Comparison of ENCODE assay signal across 9 cellular contexts in the genomic region with DNA sequence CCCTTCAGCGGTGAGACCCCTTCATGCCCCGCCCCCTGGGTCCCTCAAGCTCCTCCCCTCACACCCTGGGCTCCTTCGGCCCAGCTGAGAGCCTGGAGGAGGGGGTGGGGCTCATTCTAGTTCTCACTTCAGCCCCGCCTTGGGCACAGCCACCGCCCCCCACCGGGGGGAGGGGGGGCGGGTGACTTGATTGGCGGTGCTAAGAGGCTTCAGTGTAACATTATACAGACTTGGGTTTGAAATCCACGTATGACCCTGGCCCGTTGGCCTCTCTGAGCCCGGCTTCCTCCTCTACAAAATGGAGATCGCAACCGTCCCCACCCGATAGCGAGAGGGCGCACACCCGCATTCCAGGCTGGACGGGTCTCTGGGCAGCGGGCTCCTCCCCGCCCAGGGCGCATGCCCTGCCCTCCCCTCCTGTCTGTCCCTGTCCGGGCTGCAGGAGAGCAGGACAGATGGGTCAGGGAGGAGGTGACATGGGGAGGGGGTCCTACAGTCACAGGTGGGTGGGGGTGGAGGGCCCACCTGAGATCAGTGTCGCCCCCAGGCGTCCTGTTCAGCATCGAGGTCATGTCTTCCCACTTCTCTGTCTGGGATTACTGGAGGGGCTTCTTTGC. TPM values are rescaled to one million over a fixed set of nuclear protein-coding genes. Genes with fewer than 3 reads are reported as not detected.
A peak's percentile ranks its signal among the peaks of the same experiment; 100 is the strongest.
DNase-seq lines count a peak whose midpoint lies in the region; ATAC-seq, FAIRE-seq and TF ChIP-seq lines count a peak whose summit lies in the region.
"Had no signal": no experiment of that assay in that cellular context is flagged by ENCODE, and none has a peak within 500 bp of the region (broad histone marks: within the 10 kb centered on the region; RNA-seq: fewer than 3 reads in every experiment).

No MANE protein-coding gene starts in this region.

- H3K27ac Mint-ChIP-seq in CD8-positive, alpha-beta T cell, result no peak overlapping the region
- H3K27ac Mint-ChIP-seq in astrocyte (ENCODE audit: unreplicated experiment), result no peak overlapping the region

- H3K27ac ChIP-seq in CD8-positive, alpha-beta T cell (ENCODE audit: low read depth, low read length), result no peak overlapping the region
- no peak overlapping the region for H3K27ac ChIP-seq in astrocyte (ENCODE audit: low read depth, low read length)

- no peak for FAIRE-seq in astrocyte (lab: Jason Lieb, UNC)

- no peaks in the 10 kb centered on the region for H3K27me3 ChIP-seq in CD8-positive, alpha-beta T cell (ENCODE audit: insufficient read depth, low read length)
- H3K27me3 ChIP-seq in astrocyte (ENCODE audit: insufficient read depth, low read length), result no peaks in the 10 kb centered on the region

- H3K9ac ChIP-seq in astrocyte (ENCODE audit: low read length), result peak overlapping the region; percentile 32

- H3K4me1 Mint-ChIP-seq in CD8-positive, alpha-beta T cell (ENCODE audit: low read depth), result peaks cover 5% of the 10 kb centered on the region
- no peaks in the 10 kb centered on the region for H3K4me1 Mint-ChIP-seq in astrocyte (ENCODE audit: low read depth, unreplicated experiment)

- no peaks in the 10 kb centered on the region for H3K9me3 ChIP-seq in CD8-positive, alpha-beta T cell (ENCODE audit: low read length)
- H3K9me3 ChIP-seq in astrocyte (ENCODE audit: insufficient read depth, low read depth, low read length) (no peaks in the 10 kb centered on the region), iPS-18c (ENCODE audit: control insufficient read depth, insufficient read depth, low read length) (peaks cover 3% of the 10 kb centered on the region)

- peaks cover 18% of the 10 kb centered on the region for H3K27me3 Mint-ChIP-seq in CD8-positive, alpha-beta T cell (ENCODE audit: low read depth)
- peaks cover 31% of the 10 kb centered on the region for H3K27me3 Mint-ChIP-seq in astrocyte (ENCODE audit: low read depth, unreplicated experiment)

- no peak for TF ChIP-seq CTCF in CD8-positive, alpha-beta T cell (IDR thresholded peaks at IDR 0.05)
- TF ChIP-seq CTCF in astrocyte (IDR thresholded peaks at IDR 0.05; ENCODE audit: insufficient read depth, low read depth, low read length), result no peak

- no peaks in the 10 kb centered on the region for H3K36me3 ChIP-seq in CD8-positive, alpha-beta T cell (ENCODE audit: insufficient read depth, low read length)
- H3K36me3 ChIP-seq in astrocyte (ENCODE audit: insufficient read depth, low read length), result no peaks in the 10 kb centered on the region

- no peaks in the 10 kb centered on the region for H3K9me3 Mint-ChIP-seq in CD8-positive, alpha-beta T cell
- no peaks in the 10 kb centered on the region for H3K9me3 Mint-ChIP-seq in astrocyte (ENCODE audit: unreplicated experiment)

- no peaks in the 10 kb centered on the region for H3K79me2 ChIP-seq in astrocyte (ENCODE audit: insufficient read depth, low read length)

- peak in 5 of 7 experiments; percentile 17 to 52 (median 47) for DNase-seq in CD8-positive, alpha-beta T cell
- DNase-seq in NCI-H2171 (lab: John Stamatoyannopoulos, UW) (peak; percentile 37), astrocyte (ENCODE audit: low read depth) (peak; percentile 19), occipital lobe (lab: John Stamatoyannopoulos, UW) (no peak), HuH-7.5 (ENCODE audit: low spot score) (no peak)
- peak; percentile 44 for DNase-seq in stimulated activated CD4-positive, alpha-beta T cell treated with anti-CD3 and anti-CD28 coated beads, Interleukin-1b, Interleukin-23, amount 100 ng/mL, for 48 hours

- H3K4me2 ChIP-seq in astrocyte (ENCODE audit: low read length), result peak overlapping the region; percentile 78

- intact Hi-C loops in CD8-positive, alpha-beta T cell (cut with DNase I, micrococcal nuclease), result no loop called here

- ATAC-seq in CD8-positive, alpha-beta T cell, result peak; percentile 88
- ATAC-seq in HG03196 (IDR thresholded peaks at IDR 0.05; ENCODE audit: unreplicated experiment), result no peak

- peak overlapping the region; percentile 53 for H3K4me3 Mint-ChIP-seq in CD8-positive, alpha-beta T cell
- peak overlapping the region; percentile 57 for H3K4me3 Mint-ChIP-seq in astrocyte (ENCODE audit: unreplicated experiment)

- no peaks in the 10 kb centered on the region for H3K36me3 Mint-ChIP-seq in CD8-positive, alpha-beta T cell
- no peaks in the 10 kb centered on the region for H3K36me3 Mint-ChIP-seq in astrocyte (ENCODE audit: low read depth, unreplicated experiment)

- peaks cover 6% of the 10 kb centered on the region for H3K4me1 ChIP-seq in CD8-positive, alpha-beta T cell (ENCODE audit: insufficient read depth, low read length)
- no peaks in the 10 kb centered on the region for H3K4me1 ChIP-seq in astrocyte (ENCODE audit: insufficient read depth, low read length)

- H3K4me3 ChIP-seq in CD8-positive, alpha-beta T cell (ENCODE audit: low read depth, low read length), result peak overlapping the region; percentile 45
- peak overlapping the region; percentile 45 for H3K4me3 ChIP-seq in astrocyte (ENCODE audit: insufficient read depth, low read depth, low read length)
- peak overlapping the region; percentile 49; the same call in 1 of the 2 replicates for H3K4me3 ChIP-seq in iPS-18c (ENCODE audit: insufficient read depth, low read depth, low read length)

- peak overlapping the region; percentile 91 for H2AFZ ChIP-seq in astrocyte (ENCODE audit: low read depth, low read length)

- CTCF ChIA-PET in CD8-positive, alpha-beta T cell (lab: Charles Lee), result interaction anchor here (3.1 kb wide), 1 partner anchor 40 kb away, joined by 7 read pairs; no protein-coding TSS in a partner anchor

- no peaks in the 10 kb centered on the region for H4K20me1 ChIP-seq in astrocyte (ENCODE audit: insufficient read depth, low read length)

- POLR2A ChIA-PET in CD8-positive, alpha-beta T cell (lab: Charles Lee), result no interaction called here

RNA-seq across cellular contexts. Expression of a gene that starts 5.1 kb away (rescaled TPM):
- total RNA-seq in CD8-positive, alpha-beta T cell, result not detected
- total RNA-seq in astrocyte (0.36 and 0.64 TPM in 2 replicates), occipital lobe (0.16 TPM)
- total RNA-seq: glomerular endothelial cell had no signal

RNA-seq across cellular contexts. Expression of a gene that starts 24.8 kb away (rescaled TPM):
- total RNA-seq in CD8-positive, alpha-beta T cell, result not detected
- total RNA-seq in astrocyte (0.11 and 0.38 TPM in 2 replicates), occipital lobe (1.7 TPM)

RNA-seq across cellular contexts. Expression of a gene that starts 26.8 kb away (rescaled TPM):
- not detected for total RNA-seq in CD8-positive, alpha-beta T cell
- total RNA-seq in astrocyte, result 0.16 TPM in 1 of 2 replicates, not detected in the other
- total RNA-seq in occipital lobe, result not detected
- total RNA-seq: glomerular endothelial cell had no signal

RNA-seq across cellular contexts. Expression of a gene that starts 30.8 kb away (rescaled TPM):
- total RNA-seq in CD8-positive, alpha-beta T cell, result not detected
- total RNA-seq in astrocyte, result 0.45 and 0.55 TPM in 2 replicates
- not detected for total RNA-seq in occipital lobe
- total RNA-seq: glomerular endothelial cell had no signal

RNA-seq across cellular contexts. Expression of a gene that starts 44.6 kb away (rescaled TPM):
- not detected for total RNA-seq in CD8-positive, alpha-beta T cell
- not detected in 2 replicates for total RNA-seq in astrocyte
- total RNA-seq in occipital lobe, result 0.62 TPM
- total RNA-seq: glomerular endothelial cell had no signal

Comparison
In these comparisons a context has a peak if more than half of its experiments do, and no peak if none do; other contexts are left out.
1. DNase-seq: peak in CD8-positive, alpha-beta T cell (5 of 7), NCI-H2171 (single experiment), astrocyte (single experiment) and stimulated activated CD4-positive, alpha-beta T cell treated with anti-CD3 and anti-CD28 coated beads, Interleukin-1b, Interleukin-23, amount 100 ng/mL, for 48 hours (single experiment); none in occipital lobe (single experiment) and HuH-7.5 (single experiment).
2. Peak in every context shown above with its lines, with median percentiles within 50 percentile points of each other: H3K4me3 ChIP-seq.